ENCODE assay signal across 8 cellular contexts in genomic region chr20:13546497-13547131, GRCh38.
A peak's percentile ranks its signal among the peaks of the same experiment; 100 is the strongest.
DNase-seq lines count a peak whose midpoint lies in the region; ATAC-seq and TF ChIP-seq lines count a peak whose summit lies in the region.

No MANE protein-coding gene starts in this region.

- no peaks in the 10 kb centered on the region for H3K4me1 Mint-ChIP-seq in Caco-2 (ENCODE audit: low read depth, unreplicated experiment)

- ATAC-seq in GM19452 (IDR thresholded peaks at IDR 0.05; ENCODE audit: unreplicated experiment): peak; percentile 84

- TF ChIP-seq RAD21 in Ishikawa (IDR thresholded peaks at IDR 0.05; ENCODE audit: low read depth): peak; percentile 72

- H3K27me3 ChIP-seq in Caco-2 (replicated peaks; ENCODE audit: control insufficient read depth, insufficient read depth, low read length) (no peaks in the 10 kb centered on the region), uterus (no peaks in the 10 kb centered on the region)

- no peaks in the 10 kb centered on the region for H3K36me3 Mint-ChIP-seq in Caco-2 (ENCODE audit: insufficient read depth, unreplicated experiment)

- no TSS peak for BruUV-seq in Caco-2 (replicated peaks; lab: Mats Ljungman, UMichigan)

- H3K27ac Mint-ChIP-seq in Caco-2 (ENCODE audit: unreplicated experiment): no peak overlapping the region

- no peaks in the 10 kb centered on the region for H3K9me3 Mint-ChIP-seq in Caco-2 (ENCODE audit: unreplicated experiment)

- CTCF ChIA-PET in Caco-2 (lab: Charles Lee): interaction anchor here (0.6 to 4.2 kb wide), 22 partner anchors 9 to 622 kb away, joined by 3 to 53 read pairs (median 5); no protein-coding TSS in a partner anchor

- intact Hi-C loops in Caco-2 (cut with micrococcal nuclease; ENCODE audit: unreplicated experiment): loop anchor here (1.0 to 10.0 kb wide), 9 partner anchors 87 to 622 kb away; partner anchors contain the start of gene ISM1
- intact Hi-C loops in uterus (cut with DNase I; ENCODE audit: low total_unique reads): loop anchor here (10.0 kb wide), 1 partner anchor 422 kb away; no protein-coding TSS in a partner anchor

- H3K9me3 ChIP-seq in Caco-2: no peaks in the 10 kb centered on the region
- H3K9me3 ChIP-seq in uterus: no peaks in the 10 kb centered on the region

- no peak for TF ChIP-seq EP300 in Ishikawa (IDR thresholded peaks at IDR 0.05; ENCODE audit: borderline replicate concordance)

- DNase-seq in Caco-2 (peak; percentile 81 to 87), RPMI8226 (peak; percentile 81), globus pallidus (ENCODE audit: low spot score) (peak; percentile 12), pons (ENCODE audit: low spot score) (peak; percentile 69), uterus (peak; percentile 69 to 71)
- peak; percentile 38 for DNase-seq in activated T-helper 9 cell treated with anti-CD3 and anti-CD28 coated beads, Interleukin-2, amount 50 U/mL, for 16 hours (ENCODE audit: low read depth)

- no peak for TF ChIP-seq POLR2A in uterus (IDR thresholded peaks at IDR 0.05)

- H3K4me1 ChIP-seq in Caco-2 (no peaks in the 10 kb centered on the region), uterus (no peaks in the 10 kb centered on the region)

- H3K27me3 Mint-ChIP-seq in Caco-2 (ENCODE audit: insufficient read depth, unreplicated experiment): no peaks in the 10 kb centered on the region

- H3K36me3 ChIP-seq in Caco-2 (ENCODE audit: control insufficient read depth, insufficient read depth, low read length) (no peaks in the 10 kb centered on the region), uterus (no peaks in the 10 kb centered on the region)

- TF ChIP-seq CTCF in Caco-2 (IDR thresholded peaks at IDR 0.05; ENCODE audit: insufficient read depth in 1 of 2, low read depth in 1 of 2, low read length in 1 of 2, severe bottlenecking in 1 of 2, unreplicated experiment in 1 of 2) (peak; percentile 82 to 90), uterus (IDR thresholded peaks at IDR 0.05) (peak; percentile 62 to 68 (median 66))

- no peak overlapping the region for H3K4me3 Mint-ChIP-seq in Caco-2 (ENCODE audit: unreplicated experiment)

- H3K4me3 ChIP-seq in Caco-2 (ENCODE audit: low read depth, low read length): no peak overlapping the region
- no peak overlapping the region for H3K4me3 ChIP-seq in uterus

- H3K27ac ChIP-seq in uterus: no peak overlapping the region

- POLR2A ChIA-PET in Caco-2 (lab: Charles Lee): no interaction called here

TF ChIP-seq in Ishikawa, 13 proteins besides CTCF, POLR2A, EP300 and RAD21:
- TF ChIP-seq ZBTB7A (IDR thresholded peaks at IDR 0.05; ENCODE audit: low read depth) (no peak), MAX (IDR thresholded peaks at IDR 0.05) (no peak), NFIC (IDR thresholded peaks at IDR 0.05) (no peak), FOXM1 (IDR thresholded peaks at IDR 0.05; ENCODE audit: borderline replicate concordance, low read depth) (no peak), TEAD4 (IDR thresholded peaks at IDR 0.05) (no peak), REST (IDR thresholded peaks at IDR 0.05; ENCODE audit: low read depth) (no peak), CEBPB (IDR thresholded peaks at IDR 0.05) (no peak), YY1 (IDR thresholded peaks at IDR 0.05; ENCODE audit: low read depth) (no peak), EGR1 (IDR thresholded peaks at IDR 0.05) (no peak), USF1 (IDR thresholded peaks at IDR 0.05) (no peak), CREB1 (IDR thresholded peaks at IDR 0.05; ENCODE audit: low read depth) (no peak), TAF1 (IDR thresholded peaks at IDR 0.05; ENCODE audit: low read depth) (no peak), TCF12 (IDR thresholded peaks at IDR 0.05; ENCODE audit: low read depth) (no peak)

Comparison
In these comparisons a context has a peak if more than half of its experiments do, and no peak if none do; other contexts are left out.
1. DNase-seq: peak in every context shown above with its lines; median percentile 84 in Caco-2; 81 in RPMI8226; 70 in uterus; 69 in pons; 38 in activated T-helper 9 cell treated with anti-CD3 and anti-CD28 coated beads, Interleukin-2, amount 50 U/mL, for 16 hours; 12 in globus pallidus.